In the genomic region with DNA sequence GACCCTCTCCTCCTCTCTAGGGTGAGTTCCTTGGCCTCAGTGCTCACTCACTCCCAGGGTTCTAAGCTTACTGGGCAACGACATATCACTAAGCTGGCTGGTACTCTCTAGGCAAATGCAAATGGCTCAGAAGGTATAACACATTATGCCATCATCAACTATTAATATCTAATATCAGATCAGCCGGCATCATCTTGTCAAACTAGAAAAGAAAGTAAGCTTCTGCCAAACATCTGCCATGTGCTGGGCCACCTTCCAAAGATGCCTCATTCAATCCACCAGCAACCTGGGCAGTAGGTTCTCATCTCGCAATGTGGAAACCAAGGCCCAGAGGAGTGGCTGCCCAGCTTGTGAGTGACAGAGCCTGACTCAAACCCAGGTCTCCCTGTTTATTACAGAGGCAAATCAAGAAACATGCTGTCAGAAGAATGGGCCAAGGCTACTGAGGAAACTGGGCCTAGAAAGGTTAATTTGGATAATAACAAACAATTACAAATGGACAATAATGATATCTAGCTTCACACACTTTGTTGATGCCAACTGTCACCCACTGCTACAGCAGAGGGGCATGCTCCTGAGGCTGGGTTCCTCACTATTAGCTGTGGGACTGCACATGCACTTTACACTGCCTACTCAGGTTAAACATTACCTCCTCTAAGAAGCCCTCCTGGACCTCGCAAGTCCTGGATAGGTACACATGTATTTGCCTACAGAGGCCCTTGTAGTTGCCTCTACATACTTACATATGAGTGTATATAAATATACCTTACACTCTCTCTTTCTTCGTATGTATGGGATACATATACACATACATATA, we compare ENCODE assay signal across 1 cellular context.
TF ChIP-seq lines count a peak whose summit lies in the region.

No MANE protein-coding gene starts in this region.

TF ChIP-seq in HepG2, 621 proteins besides CTCF, POLR2A, EP300 and RAD21:
- TF ChIP-seq GATAD2A (CRISPR knock-in tag; IDR thresholded peaks at IDR 0.05) (0 out of 2 replicates have a peak, but pooled peaks have one; percentile 19), ZBTB42 (CRISPR knock-in tag; IDR thresholded peaks at IDR 0.05) (no peak), ZFP36 (IDR thresholded peaks at IDR 0.05; ENCODE audit: borderline replicate concordance, low read depth, low read length, partially characterized antibody) (peak; percentile 49), HES4 (CRISPR knock-in tag; IDR thresholded peaks at IDR 0.05; ENCODE audit: borderline replicate concordance) (no peak)
- TF ChIP-seq, protein P1, sequence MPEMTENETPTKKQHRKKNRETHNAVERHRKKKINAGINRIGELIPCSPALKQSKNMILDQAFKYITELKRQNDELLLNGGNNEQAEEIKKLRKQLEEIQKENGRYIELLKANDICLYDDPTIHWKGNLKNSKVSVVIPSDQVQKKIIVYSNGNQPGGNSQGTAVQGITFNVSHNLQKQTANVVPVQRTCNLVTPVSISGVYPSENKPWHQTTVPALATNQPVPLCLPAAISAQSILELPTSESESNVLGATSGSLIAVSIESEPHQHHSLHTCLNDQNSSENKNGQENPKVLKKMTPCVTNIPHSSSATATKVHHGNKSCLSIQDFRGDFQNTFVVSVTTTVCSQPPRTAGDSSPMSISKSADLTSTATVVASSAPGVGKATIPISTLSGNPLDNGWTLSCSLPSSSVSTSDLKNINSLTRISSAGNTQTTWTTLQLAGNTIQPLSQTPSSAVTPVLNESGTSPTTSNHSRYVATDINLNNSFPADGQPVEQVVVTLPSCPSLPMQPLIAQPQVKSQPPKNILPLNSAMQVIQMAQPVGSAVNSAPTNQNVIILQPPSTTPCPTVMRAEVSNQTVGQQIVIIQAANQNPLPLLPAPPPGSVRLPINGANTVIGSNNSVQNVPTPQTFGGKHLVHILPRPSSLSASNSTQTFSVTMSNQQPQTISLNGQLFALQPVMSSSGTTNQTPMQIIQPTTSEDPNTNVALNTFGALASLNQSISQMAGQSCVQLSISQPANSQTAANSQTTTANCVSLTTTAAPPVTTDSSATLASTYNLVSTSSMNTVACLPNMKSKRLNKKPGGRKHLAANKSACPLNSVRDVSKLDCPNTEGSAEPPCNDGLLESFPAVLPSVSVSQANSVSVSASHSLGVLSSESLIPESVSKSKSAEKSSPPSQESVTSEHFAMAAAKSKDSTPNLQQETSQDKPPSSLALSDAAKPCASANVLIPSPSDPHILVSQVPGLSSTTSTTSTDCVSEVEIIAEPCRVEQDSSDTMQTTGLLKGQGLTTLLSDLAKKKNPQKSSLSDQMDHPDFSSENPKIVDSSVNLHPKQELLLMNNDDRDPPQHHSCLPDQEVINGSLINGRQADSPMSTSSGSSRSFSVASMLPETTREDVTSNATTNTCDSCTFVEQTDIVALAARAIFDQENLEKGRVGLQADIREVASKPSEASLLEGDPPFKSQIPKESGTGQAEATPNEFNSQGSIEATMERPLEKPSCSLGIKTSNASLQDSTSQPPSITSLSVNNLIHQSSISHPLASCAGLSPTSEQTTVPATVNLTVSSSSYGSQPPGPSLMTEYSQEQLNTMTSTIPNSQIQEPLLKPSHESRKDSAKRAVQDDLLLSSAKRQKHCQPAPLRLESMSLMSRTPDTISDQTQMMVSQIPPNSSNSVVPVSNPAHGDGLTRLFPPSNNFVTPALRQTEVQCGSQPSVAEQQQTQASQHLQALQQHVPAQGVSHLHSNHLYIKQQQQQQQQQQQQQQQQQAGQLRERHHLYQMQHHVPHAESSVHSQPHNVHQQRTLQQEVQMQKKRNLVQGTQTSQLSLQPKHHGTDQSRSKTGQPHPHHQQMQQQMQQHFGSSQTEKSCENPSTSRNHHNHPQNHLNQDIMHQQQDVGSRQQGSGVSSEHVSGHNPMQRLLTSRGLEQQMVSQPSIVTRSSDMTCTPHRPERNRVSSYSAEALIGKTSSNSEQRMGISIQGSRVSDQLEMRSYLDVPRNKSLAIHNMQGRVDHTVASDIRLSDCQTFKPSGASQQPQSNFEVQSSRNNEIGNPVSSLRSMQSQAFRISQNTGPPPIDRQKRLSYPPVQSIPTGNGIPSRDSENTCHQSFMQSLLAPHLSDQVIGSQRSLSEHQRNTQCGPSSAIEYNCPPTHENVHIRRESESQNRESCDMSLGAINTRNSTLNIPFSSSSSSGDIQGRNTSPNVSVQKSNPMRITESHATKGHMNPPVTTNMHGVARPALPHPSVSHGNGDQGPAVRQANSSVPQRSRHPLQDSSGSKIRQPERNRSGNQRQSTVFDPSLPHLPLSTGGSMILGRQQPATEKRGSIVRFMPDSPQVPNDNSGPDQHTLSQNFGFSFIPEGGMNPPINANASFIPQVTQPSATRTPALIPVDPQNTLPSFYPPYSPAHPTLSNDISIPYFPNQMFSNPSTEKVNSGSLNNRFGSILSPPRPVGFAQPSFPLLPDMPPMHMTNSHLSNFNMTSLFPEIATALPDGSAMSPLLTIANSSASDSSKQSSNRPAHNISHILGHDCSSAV (CRISPR knock-in tag; IDR thresholded peaks at IDR 0.05; ENCODE audit: borderline replicate concordance), result no peak
TF ChIP-seq in HepG2: peak in this region for 2.
